Comparison of ENCODE assay signal across 2 cellular contexts in the genomic region with DNA sequence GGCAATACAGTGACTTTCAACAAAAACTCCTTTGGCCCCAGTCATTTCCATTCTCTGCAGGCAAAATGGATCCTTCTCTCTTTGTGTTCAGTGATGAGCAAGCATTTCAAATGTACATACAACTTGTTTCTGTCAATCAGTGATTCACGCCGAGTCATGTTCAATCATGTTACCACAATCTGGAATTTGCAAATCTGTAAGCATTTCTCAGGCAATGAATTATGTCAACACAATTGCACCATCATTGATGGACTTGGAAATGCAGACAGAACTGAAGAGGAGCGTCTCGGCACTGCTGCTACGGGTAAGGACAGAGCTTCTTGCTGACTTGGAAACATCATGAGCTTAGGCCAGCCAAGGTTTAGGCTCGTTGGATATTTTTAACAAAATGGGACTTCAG.
A peak's percentile ranks its signal among the peaks of the same experiment; 100 is the strongest.
TF ChIP-seq lines count a peak whose summit lies in the region.

No MANE protein-coding gene starts in this region.

TF ChIP-seq in A549, 52 proteins besides CTCF, POLR2A, EP300 and RAD21 (continued from another document and continues in another):
- TF ChIP-seq, protein P1, sequence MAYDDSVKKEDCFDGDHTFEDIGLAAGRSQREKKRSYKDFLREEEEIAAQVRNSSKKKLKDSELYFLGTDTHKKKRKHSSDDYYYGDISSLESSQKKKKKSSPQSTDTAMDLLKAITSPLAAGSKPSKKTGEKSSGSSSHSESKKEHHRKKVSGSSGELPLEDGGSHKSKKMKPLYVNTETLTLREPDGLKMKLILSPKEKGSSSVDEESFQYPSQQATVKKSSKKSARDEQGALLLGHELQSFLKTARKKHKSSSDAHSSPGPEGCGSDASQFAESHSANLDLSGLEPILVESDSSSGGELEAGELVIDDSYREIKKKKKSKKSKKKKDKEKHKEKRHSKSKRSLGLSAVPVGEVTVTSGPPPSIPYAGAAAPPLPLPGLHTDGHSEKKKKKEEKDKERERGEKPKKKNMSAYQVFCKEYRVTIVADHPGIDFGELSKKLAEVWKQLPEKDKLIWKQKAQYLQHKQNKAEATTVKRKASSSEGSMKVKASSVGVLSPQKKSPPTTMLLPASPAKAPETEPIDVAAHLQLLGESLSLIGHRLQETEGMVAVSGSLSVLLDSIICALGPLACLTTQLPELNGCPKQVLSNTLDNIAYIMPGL (CRISPR knock-in tag; IDR thresholded peaks at IDR 0.05; ENCODE audit: borderline replicate concordance) = no peak
- TF ChIP-seq RCOR1 (IDR thresholded peaks at IDR 0.05; ENCODE audit: low read depth, low read length) = no peak
- TF ChIP-seq JUN (IDR thresholded peaks at IDR 0.05) = peak in 1 of 2 experiments; percentile 55; a peak in 2 of 5 replicates
- no peak for TF ChIP-seq CHD4 (IDR thresholded peaks at IDR 0.05; ENCODE audit: borderline replicate concordance)
- TF ChIP-seq RARB (CRISPR knock-in tag; IDR thresholded peaks at IDR 0.05) = no peak
- no peak for TF ChIP-seq FOSB (CRISPR knock-in tag; IDR thresholded peaks at IDR 0.05)
- TF ChIP-seq MYC (IDR thresholded peaks at IDR 0.05; ENCODE audit: borderline replicate concordance, low read length) = no peak
- no peak for TF ChIP-seq HOXA7 (CRISPR knock-in tag; IDR thresholded peaks at IDR 0.05)
- no peak for TF ChIP-seq ZNF302 (CRISPR knock-in tag; IDR thresholded peaks at IDR 0.05)
- TF ChIP-seq, protein P2, sequence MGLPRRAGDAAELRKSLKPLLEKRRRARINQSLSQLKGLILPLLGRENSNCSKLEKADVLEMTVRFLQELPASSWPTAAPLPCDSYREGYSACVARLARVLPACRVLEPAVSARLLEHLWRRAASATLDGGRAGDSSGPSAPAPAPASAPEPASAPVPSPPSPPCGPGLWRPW (IDR thresholded peaks at IDR 0.05) = no peak
- no peak for TF ChIP-seq NPAS2 (CRISPR knock-in tag; IDR thresholded peaks at IDR 0.05; ENCODE audit: borderline replicate concordance)
- TF ChIP-seq FOSL2 (IDR thresholded peaks at IDR 0.05) = 0 out of 2 replicates have a peak, but pooled peaks have one; percentile 19
- peak; percentile 79 for TF ChIP-seq FOSL2 (CRISPR knock-in tag; IDR thresholded peaks at IDR 0.05)
- TF ChIP-seq HOXB5 (CRISPR knock-in tag; IDR thresholded peaks at IDR 0.05) = no peak
- TF ChIP-seq KDM1A (IDR thresholded peaks at IDR 0.05; ENCODE audit: low read depth) = no peak
- TF ChIP-seq HOXB13 (CRISPR knock-in tag; IDR thresholded peaks at IDR 0.05; ENCODE audit: low read depth) = no peak
- no peak for TF ChIP-seq BHLHE40 (IDR thresholded peaks at IDR 0.05; ENCODE audit: low read depth, low read length)
- TF ChIP-seq, protein P3, sequence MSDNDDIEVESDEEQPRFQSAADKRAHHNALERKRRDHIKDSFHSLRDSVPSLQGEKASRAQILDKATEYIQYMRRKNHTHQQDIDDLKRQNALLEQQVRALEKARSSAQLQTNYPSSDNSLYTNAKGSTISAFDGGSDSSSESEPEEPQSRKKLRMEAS (IDR thresholded peaks at IDR 0.05) = no peak
- no peak for TF ChIP-seq PHF8 (IDR thresholded peaks at IDR 0.05; ENCODE audit: borderline replicate concordance, low read depth)
- TF ChIP-seq FOXS1 (CRISPR knock-in tag; IDR thresholded peaks at IDR 0.05) = no peak
- peak; percentile 58; the same call in 1 of the 2 replicates for TF ChIP-seq GATA3 (IDR thresholded peaks at IDR 0.05; ENCODE audit: borderline replicate concordance)
- TF ChIP-seq SMC3 (IDR thresholded peaks at IDR 0.05) = no peak
- TF ChIP-seq, protein P4, sequence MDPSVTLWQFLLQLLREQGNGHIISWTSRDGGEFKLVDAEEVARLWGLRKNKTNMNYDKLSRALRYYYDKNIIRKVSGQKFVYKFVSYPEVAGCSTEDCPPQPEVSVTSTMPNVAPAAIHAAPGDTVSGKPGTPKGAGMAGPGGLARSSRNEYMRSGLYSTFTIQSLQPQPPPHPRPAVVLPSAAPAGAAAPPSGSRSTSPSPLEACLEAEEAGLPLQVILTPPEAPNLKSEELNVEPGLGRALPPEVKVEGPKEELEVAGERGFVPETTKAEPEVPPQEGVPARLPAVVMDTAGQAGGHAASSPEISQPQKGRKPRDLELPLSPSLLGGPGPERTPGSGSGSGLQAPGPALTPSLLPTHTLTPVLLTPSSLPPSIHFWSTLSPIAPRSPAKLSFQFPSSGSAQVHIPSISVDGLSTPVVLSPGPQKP (IDR thresholded peaks at IDR 0.05; ENCODE audit: low read depth, low read length) = no peak
- TF ChIP-seq KDM5A (IDR thresholded peaks at IDR 0.05) = no peak
- no peak for TF ChIP-seq EHMT2 (IDR thresholded peaks at IDR 0.05; ENCODE audit: low read depth)
- no peak for TF ChIP-seq ZFP36 (IDR thresholded peaks at IDR 0.05; ENCODE audit: borderline replicate concordance, partially characterized antibody)
- TF ChIP-seq CEBPB (IDR thresholded peaks at IDR 0.05) = peak; percentile 24 to 85; a peak in 2 of 4 replicates
- no peak for TF ChIP-seq NR3C1 (IDR thresholded peaks at IDR 0.05)
- TF ChIP-seq, protein P5, sequence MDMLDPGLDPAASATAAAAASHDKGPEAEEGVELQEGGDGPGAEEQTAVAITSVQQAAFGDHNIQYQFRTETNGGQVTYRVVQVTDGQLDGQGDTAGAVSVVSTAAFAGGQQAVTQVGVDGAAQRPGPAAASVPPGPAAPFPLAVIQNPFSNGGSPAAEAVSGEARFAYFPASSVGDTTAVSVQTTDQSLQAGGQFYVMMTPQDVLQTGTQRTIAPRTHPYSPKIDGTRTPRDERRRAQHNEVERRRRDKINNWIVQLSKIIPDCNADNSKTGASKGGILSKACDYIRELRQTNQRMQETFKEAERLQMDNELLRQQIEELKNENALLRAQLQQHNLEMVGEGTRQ (IDR thresholded peaks at IDR 0.05) = no peak
- no peak for TF ChIP-seq RFX5 (IDR thresholded peaks at IDR 0.05)
- TF ChIP-seq JUNB (IDR thresholded peaks at IDR 0.05) = peak; percentile 57; the same call in 1 of the 2 replicates
- TF ChIP-seq, protein P6, sequence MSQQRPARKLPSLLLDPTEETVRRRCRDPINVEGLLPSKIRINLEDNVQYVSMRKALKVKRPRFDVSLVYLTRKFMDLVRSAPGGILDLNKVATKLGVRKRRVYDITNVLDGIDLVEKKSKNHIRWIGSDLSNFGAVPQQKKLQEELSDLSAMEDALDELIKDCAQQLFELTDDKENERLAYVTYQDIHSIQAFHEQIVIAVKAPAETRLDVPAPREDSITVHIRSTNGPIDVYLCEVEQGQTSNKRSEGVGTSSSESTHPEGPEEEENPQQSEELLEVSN (IDR thresholded peaks at IDR 0.05; ENCODE audit: borderline replicate concordance, low read depth) = no peak
- no peak for TF ChIP-seq EHF (CRISPR knock-in tag; IDR thresholded peaks at IDR 0.05)

TF ChIP-seq in SK-N-SH, 30 proteins besides CTCF, POLR2A, EP300 and RAD21 (continued from another document):
- TF ChIP-seq FOSL2 (IDR thresholded peaks at IDR 0.05; ENCODE audit: borderline replicate concordance, low read depth) (peak; percentile 60; the same call in 1 of the 2 replicates), JUND (IDR thresholded peaks at IDR 0.05) (peak; percentile 19; the same call in 1 of the 2 replicates), MEF2A (IDR thresholded peaks at IDR 0.05; ENCODE audit: borderline replicate concordance, low read depth) (no peak), CHD2 (IDR thresholded peaks at IDR 0.05; ENCODE audit: low read length, partially characterized antibody) (no peak), EZH2phosphoT487 (IDR thresholded peaks at IDR 0.05; ENCODE audit: borderline replicate concordance, low read depth) (no peak)
- TF ChIP-seq, protein P7, sequence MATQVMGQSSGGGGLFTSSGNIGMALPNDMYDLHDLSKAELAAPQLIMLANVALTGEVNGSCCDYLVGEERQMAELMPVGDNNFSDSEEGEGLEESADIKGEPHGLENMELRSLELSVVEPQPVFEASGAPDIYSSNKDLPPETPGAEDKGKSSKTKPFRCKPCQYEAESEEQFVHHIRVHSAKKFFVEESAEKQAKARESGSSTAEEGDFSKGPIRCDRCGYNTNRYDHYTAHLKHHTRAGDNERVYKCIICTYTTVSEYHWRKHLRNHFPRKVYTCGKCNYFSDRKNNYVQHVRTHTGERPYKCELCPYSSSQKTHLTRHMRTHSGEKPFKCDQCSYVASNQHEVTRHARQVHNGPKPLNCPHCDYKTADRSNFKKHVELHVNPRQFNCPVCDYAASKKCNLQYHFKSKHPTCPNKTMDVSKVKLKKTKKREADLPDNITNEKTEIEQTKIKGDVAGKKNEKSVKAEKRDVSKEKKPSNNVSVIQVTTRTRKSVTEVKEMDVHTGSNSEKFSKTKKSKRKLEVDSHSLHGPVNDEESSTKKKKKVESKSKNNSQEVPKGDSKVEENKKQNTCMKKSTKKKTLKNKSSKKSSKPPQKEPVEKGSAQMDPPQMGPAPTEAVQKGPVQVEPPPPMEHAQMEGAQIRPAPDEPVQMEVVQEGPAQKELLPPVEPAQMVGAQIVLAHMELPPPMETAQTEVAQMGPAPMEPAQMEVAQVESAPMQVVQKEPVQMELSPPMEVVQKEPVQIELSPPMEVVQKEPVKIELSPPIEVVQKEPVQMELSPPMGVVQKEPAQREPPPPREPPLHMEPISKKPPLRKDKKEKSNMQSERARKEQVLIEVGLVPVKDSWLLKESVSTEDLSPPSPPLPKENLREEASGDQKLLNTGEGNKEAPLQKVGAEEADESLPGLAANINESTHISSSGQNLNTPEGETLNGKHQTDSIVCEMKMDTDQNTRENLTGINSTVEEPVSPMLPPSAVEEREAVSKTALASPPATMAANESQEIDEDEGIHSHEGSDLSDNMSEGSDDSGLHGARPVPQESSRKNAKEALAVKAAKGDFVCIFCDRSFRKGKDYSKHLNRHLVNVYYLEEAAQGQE (IDR thresholded peaks at IDR 0.05; ENCODE audit: low read depth, low read length) = no peak
- TF ChIP-seq, protein P8, sequence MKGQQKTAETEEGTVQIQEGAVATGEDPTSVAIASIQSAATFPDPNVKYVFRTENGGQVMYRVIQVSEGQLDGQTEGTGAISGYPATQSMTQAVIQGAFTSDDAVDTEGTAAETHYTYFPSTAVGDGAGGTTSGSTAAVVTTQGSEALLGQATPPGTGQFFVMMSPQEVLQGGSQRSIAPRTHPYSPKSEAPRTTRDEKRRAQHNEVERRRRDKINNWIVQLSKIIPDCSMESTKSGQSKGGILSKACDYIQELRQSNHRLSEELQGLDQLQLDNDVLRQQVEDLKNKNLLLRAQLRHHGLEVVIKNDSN (IDR thresholded peaks at IDR 0.05; ENCODE audit: borderline replicate concordance, low read depth) = no peak
